Comparison of ENCODE assay signal across 28 cellular contexts in genomic region chr1:2632051-2632430, GRCh38. TPM values are rescaled to one million over a fixed set of nuclear protein-coding genes. Genes with fewer than 3 reads are reported as not detected.
"Had no signal": no experiment of that assay in that cellular context is flagged by ENCODE, and none has a peak within 500 bp of the region (broad histone marks: within the 10 kb centered on the region; RNA-seq: fewer than 3 reads in every experiment).

No MANE protein-coding gene starts in this region.

- H3K36me3 ChIP-seq: ascending aorta, brain microvascular endothelial cell had no signal

- H3K4me1 Mint-ChIP-seq: endodermal cell, memory B cell had no signal

- H3K27me3 ChIP-seq: testis had no signal

- H3K4me1 ChIP-seq: ascending aorta had no signal

- DNase-seq: activated CD4-positive, alpha-beta T cell treated with anti-CD3 and anti-CD28 coated beads for 36 hours; activated CD4-positive, alpha-beta T cell treated with anti-CD3 and anti-CD28 coated beads, Interleukin-2, amount 50 U/mL, for 4 hours; activated CD4-positive, CD25-positive, alpha-beta regulatory T cell; activated effector memory CD4-positive, alpha-beta T cell treated with anti-CD3 and anti-CD28 coated beads, Interleukin-2, amount 50 U/mL, for 16 hours; activated naive CD4-positive, alpha-beta T cell treated with anti-CD3 and anti-CD28 coated beads for 36 hours; activated naive CD8-positive, alpha-beta T cell treated with anti-CD3 and anti-CD28 coated beads, Interleukin-2, amount 10 ng/mL, durations not matched to agents 7 days and 5 days; activated T-cell treated with anti-CD3 and anti-CD28 coated beads for 4 hours; brain microvascular endothelial cell; caudate nucleus; cortex of kidney; foreskin fibroblast; hippocampal formation; left cardiac atrium; midbrain; nucleus accumbens; right cardiac atrium; stimulated activated naive CD8-positive, alpha-beta T cell treated with anti-CD3 and anti-CD28 coated beads, Interleukin-15, Interleukin-2, amounts not matched to agents 100 U/mL and 50 U/mL, for 24 hours; T-helper 1 cell; testis; trophoblast cell had no signal

- FAIRE-seq: keratinocyte had no signal

- H3K4me3 Mint-ChIP-seq: activated CD4-positive, alpha-beta T cell treated with anti-CD3 and anti-CD28 coated beads for 36 hours; activated naive CD4-positive, alpha-beta T cell treated with anti-CD3 and anti-CD28 coated beads for 36 hours; activated naive CD8-positive, alpha-beta T cell treated with anti-CD3 and anti-CD28 coated beads, Interleukin-2, amount 10 ng/mL, durations not matched to agents 7 days and 5 days; activated T-helper 1 cell treated with anti-CD3 and anti-CD28 coated beads, Interleukin-12 subunit alpha, Interleukin-12 subunit beta, Interleukin-2, Interleukin-4 antibody, amounts not matched to agents 30 ng/mL and 10 ng/mL and 1 ng/mL, durations not matched to agents 14 hours and 24 hours and 36 hours; endodermal cell; memory B cell; naive thymus-derived CD4-positive, alpha-beta T cell; T-helper 2 cell treated with Interferon-gamma antibody and Interleukin-4, amounts not matched to agents 5 μg/mL and 100 μg/mL, for 36 hours had no signal

- ATAC-seq: activated CD4-positive, alpha-beta T cell treated with anti-CD3 and anti-CD28 coated beads for 36 hours; esophagus mucosa; left cardiac atrium; naive thymus-derived CD4-positive, alpha-beta T cell; right cardiac atrium; stimulated activated naive CD8-positive, alpha-beta T cell treated with anti-CD3 and anti-CD28 coated beads, Interleukin-15, Interleukin-2, amounts not matched to agents 100 U/mL and 50 U/mL, for 24 hours had no signal

- H3K4me3 ChIP-seq: ascending aorta, testis had no signal

- H3K27ac ChIP-seq: ascending aorta, brain microvascular endothelial cell, testis had no signal

- H3K9me3 ChIP-seq: ascending aorta, testis had no signal

- H3K27ac Mint-ChIP-seq: activated naive CD4-positive, alpha-beta T cell treated with anti-CD3 and anti-CD28 coated beads for 36 hours; activated naive CD8-positive, alpha-beta T cell treated with anti-CD3 and anti-CD28 coated beads, Interleukin-2, amount 10 ng/mL, durations not matched to agents 7 days and 5 days; activated T-helper 1 cell treated with anti-CD3 and anti-CD28 coated beads, Interleukin-12 subunit alpha, Interleukin-12 subunit beta, Interleukin-2, Interleukin-4 antibody, amounts not matched to agents 30 ng/mL and 10 ng/mL and 1 ng/mL, durations not matched to agents 14 hours and 24 hours and 36 hours; endodermal cell; memory B cell; T-helper 2 cell treated with Interferon-gamma antibody and Interleukin-4, amounts not matched to agents 5 μg/mL and 100 μg/mL, for 36 hours had no signal

RNA-seq across cellular contexts. Expression of gene MMEL1, which starts 0.8 kb away (rescaled TPM):
- total RNA-seq: ascending aorta had no signal
- polyA plus RNA-seq: keratinocyte had no signal
